ENCODE assay signal across 1 cellular context in the genomic region with DNA sequence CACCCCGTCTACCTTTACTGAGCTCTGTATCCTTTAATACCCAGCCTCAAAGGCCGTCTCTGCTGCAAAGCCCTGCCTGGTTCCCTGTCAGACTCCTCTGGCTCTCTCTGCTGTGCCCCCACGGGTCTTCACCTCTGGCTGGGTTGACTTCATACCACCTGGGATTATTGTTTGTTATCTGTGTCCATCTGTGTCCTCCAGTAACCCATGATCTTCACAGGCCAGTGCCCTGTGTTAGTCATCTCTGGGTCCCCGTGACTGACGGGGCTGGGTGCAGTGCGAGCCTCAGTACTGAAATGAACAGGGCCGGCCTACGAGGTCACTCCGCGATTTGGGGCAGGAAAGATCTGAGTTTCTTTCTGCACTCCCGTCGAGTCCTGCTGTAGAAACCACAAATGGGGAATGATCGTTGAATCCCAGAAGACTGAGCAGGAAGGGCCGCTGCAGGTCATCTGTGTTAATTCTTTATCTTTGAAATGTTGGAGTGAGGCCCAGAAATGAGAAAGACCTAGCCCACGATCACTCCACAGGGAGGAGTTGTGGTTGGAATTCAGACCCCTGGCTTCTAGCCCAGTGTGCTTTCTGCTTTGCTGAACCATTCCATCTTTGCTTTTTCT.
TF ChIP-seq lines count a peak whose summit lies in the region.

No MANE protein-coding gene starts in this region.

TF ChIP-seq in IMR-90, 13 proteins besides CTCF, POLR2A, EP300 and RAD21:
- TF ChIP-seq RFX5 (IDR thresholded peaks at IDR 0.05; ENCODE audit: low read depth, low read length), result no peak
- TF ChIP-seq, protein P1, sequence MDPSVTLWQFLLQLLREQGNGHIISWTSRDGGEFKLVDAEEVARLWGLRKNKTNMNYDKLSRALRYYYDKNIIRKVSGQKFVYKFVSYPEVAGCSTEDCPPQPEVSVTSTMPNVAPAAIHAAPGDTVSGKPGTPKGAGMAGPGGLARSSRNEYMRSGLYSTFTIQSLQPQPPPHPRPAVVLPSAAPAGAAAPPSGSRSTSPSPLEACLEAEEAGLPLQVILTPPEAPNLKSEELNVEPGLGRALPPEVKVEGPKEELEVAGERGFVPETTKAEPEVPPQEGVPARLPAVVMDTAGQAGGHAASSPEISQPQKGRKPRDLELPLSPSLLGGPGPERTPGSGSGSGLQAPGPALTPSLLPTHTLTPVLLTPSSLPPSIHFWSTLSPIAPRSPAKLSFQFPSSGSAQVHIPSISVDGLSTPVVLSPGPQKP (IDR thresholded peaks at IDR 0.05; ENCODE audit: borderline replicate concordance, low read depth, low read length), result no peak
- TF ChIP-seq NFE2L2 (IDR thresholded peaks at IDR 0.05; ENCODE audit: low read depth, low read length), result no peak
- peak; percentile 51; the same call in 1 of the 2 replicates for TF ChIP-seq BHLHE40 (IDR thresholded peaks at IDR 0.05; ENCODE audit: low read depth, low read length)
- TF ChIP-seq MXI1 (IDR thresholded peaks at IDR 0.05; ENCODE audit: borderline replicate concordance, low read depth, low read length), result no peak
- TF ChIP-seq CHD1 (IDR thresholded peaks at IDR 0.05; ENCODE audit: low read depth, low read length), result no peak
